Comparison of ENCODE assay signal across 10 cellular contexts in genomic region chr15:36612063-36612788, GRCh38. TPM values are rescaled to one million over a fixed set of nuclear protein-coding genes. Genes with fewer than 3 reads are reported as not detected.
DNase-seq lines count a peak whose midpoint lies in the region; ATAC-seq and TF ChIP-seq lines count a peak whose summit lies in the region.
"Had no signal": no experiment of that assay in that cellular context is flagged by ENCODE, and none has a peak within 500 bp of the region (broad histone marks: within the 10 kb centered on the region; RNA-seq: fewer than 3 reads in every experiment).

No MANE protein-coding gene starts in this region.

- H3K36me3 ChIP-seq in Caco-2 (ENCODE audit: control insufficient read depth, insufficient read depth, low read length) = no peaks in the 10 kb centered on the region
- H3K36me3 ChIP-seq in mesendoderm (ENCODE audit: control insufficient read depth, insufficient read depth, low read length) = no peaks in the 10 kb centered on the region

- H4K8ac ChIP-seq in mesendoderm (ENCODE audit: low read depth, low read length) = no peak overlapping the region

- no peaks in the 10 kb centered on the region for H3K36me3 Mint-ChIP-seq in Caco-2 (ENCODE audit: insufficient read depth, unreplicated experiment)

- no peaks in the 10 kb centered on the region for H3K27me3 ChIP-seq in Caco-2 (replicated peaks; ENCODE audit: control insufficient read depth, insufficient read depth, low read length)
- H3K27me3 ChIP-seq in mesendoderm (ENCODE audit: insufficient read depth, low read length, poor library complexity) = no peaks in the 10 kb centered on the region

- intact Hi-C loops in Caco-2 (cut with micrococcal nuclease; ENCODE audit: unreplicated experiment) = no loop called here

- H3K9me3 Mint-ChIP-seq in Caco-2 (ENCODE audit: unreplicated experiment) = no peaks in the 10 kb centered on the region

- H3K9ac ChIP-seq in mesendoderm (ENCODE audit: low read length) = no peak overlapping the region

- H3K4me1 Mint-ChIP-seq in Caco-2 (ENCODE audit: low read depth, unreplicated experiment) = no peaks in the 10 kb centered on the region

- WGBS in mesendoderm (ENCODE audit: extremely low coverage, insufficient coverage, low lambda C conversion rate) = no CpG with 5 or more reads among the region's 7 CpGs

- H3K56ac ChIP-seq in mesendoderm (ENCODE audit: low read length) = no peak overlapping the region

- H2BK5ac ChIP-seq in mesendoderm (ENCODE audit: low read length) = no peak overlapping the region

- peak overlapping the region; percentile 29 for H3K27ac Mint-ChIP-seq in Caco-2 (ENCODE audit: unreplicated experiment)

- no TSS peak for BruUV-seq in Caco-2 (replicated peaks; lab: Mats Ljungman, UMichigan)

- no peak overlapping the region for H3K4me3 ChIP-seq in Caco-2 (ENCODE audit: low read depth, low read length)
- H3K4me3 ChIP-seq in choroid plexus epithelial cell (ENCODE audit: low read depth, low read length) = no peak overlapping the region
- no peak overlapping the region for H3K4me3 ChIP-seq in mesendoderm (ENCODE audit: low read length)

- H3K4me3 Mint-ChIP-seq in Caco-2 (ENCODE audit: unreplicated experiment) = no peak overlapping the region

- DNase-seq in Caco-2 = no peak
- peak; percentile 77 for DNase-seq in LHCN-M2 (ENCODE audit: low read depth)
- DNase-seq in choroid plexus epithelial cell (ENCODE audit: low read depth) = peak; percentile 78
- peak; percentile 80 for DNase-seq in mesendoderm
- DNase-seq in SHP77 (lab: John Stamatoyannopoulos, UW) = no peak
- DNase-seq in D341Med (ENCODE audit: low spot score) = no peak
- no peak for DNase-seq in mesenteric fat pad (ENCODE audit: low spot score)
- DNase-seq: hypothalamus had no signal

- no peak overlapping the region for H3K27ac ChIP-seq in mesendoderm (ENCODE audit: low read depth, low read length)

- TF ChIP-seq CTCF in Caco-2 (IDR thresholded peaks at IDR 0.05; ENCODE audit: insufficient read depth in 1 of 2, low read depth in 1 of 2, low read length in 1 of 2, severe bottlenecking in 1 of 2, unreplicated experiment in 1 of 2) (no peak), choroid plexus epithelial cell (conservative IDR thresholded peaks at IDR 0.05; ENCODE audit: low read depth, low read length) (no peak)

- H3K79me1 ChIP-seq in mesendoderm (ENCODE audit: low read length) = peaks cover 1% of the 10 kb centered on the region

- H3K4ac ChIP-seq in mesendoderm (ENCODE audit: low read depth, low read length) = no peak overlapping the region

- H2AK5ac ChIP-seq in mesendoderm (ENCODE audit: low read length) = no peak overlapping the region

- CTCF ChIA-PET in Caco-2 (lab: Charles Lee) = no interaction called here

- H3K18ac ChIP-seq in mesendoderm (ENCODE audit: low read length) = no peak overlapping the region

- POLR2A ChIA-PET in Caco-2 (lab: Charles Lee) = no interaction called here

- H4K5ac ChIP-seq in mesendoderm (ENCODE audit: low read length) = no peak overlapping the region

- H3K4me1 ChIP-seq in Caco-2 = peaks cover 15% of the 10 kb centered on the region; the same call in 1 of the 2 replicates
- H3K4me1 ChIP-seq in mesendoderm (ENCODE audit: control insufficient read depth, low read depth, low read length) = peaks cover 5% of the 10 kb centered on the region

- H2BK15ac ChIP-seq in mesendoderm (replicated peaks; ENCODE audit: low read depth) = no peak overlapping the region

- no peaks in the 10 kb centered on the region for H3K9me3 ChIP-seq in Caco-2

- H3K79me2 ChIP-seq in mesendoderm (ENCODE audit: control insufficient read depth, insufficient read depth, low read length) = no peaks in the 10 kb centered on the region

- no peak for ATAC-seq in HG03432 (IDR thresholded peaks at IDR 0.05; ENCODE audit: unreplicated experiment)
- ATAC-seq: activated CD4-positive, CD25-positive, alpha-beta regulatory T cell treated with anti-CD3 and anti-CD28 coated beads, Interleukin-2, amount 50 U/mL, for 24 hours had no signal

- H3K27me3 Mint-ChIP-seq in Caco-2 (ENCODE audit: insufficient read depth, unreplicated experiment) = no peaks in the 10 kb centered on the region

- H2BK120ac ChIP-seq in mesendoderm (ENCODE audit: low read depth, low read length) = no peak overlapping the region

- H3K23ac ChIP-seq in mesendoderm (ENCODE audit: low read length) = no peak overlapping the region

- no peak overlapping the region for H3K4me2 ChIP-seq in mesendoderm (ENCODE audit: low read length)

RNA-seq across cellular contexts. Expression of gene CDIN1, which starts 32.8 kb away (rescaled TPM):
- 18.6 and 23.2 TPM in 2 replicates for total RNA-seq in Caco-2 (2022)
- 17.9 and 19.9 TPM in 2 replicates for total RNA-seq in LHCN-M2 (2014; rRNA removed)
- polyA plus RNA-seq in LHCN-M2 (2012) = 5.6 TPM
- 11.5 TPM for polyA plus RNA-seq in mesendoderm (2013, experiment 1 of 2)
- polyA plus RNA-seq in mesendoderm (2013, experiment 2 of 2) = 7.9 TPM
- total RNA-seq in mesenteric fat pad = 6.0 TPM

Comparison
In these comparisons a context has a peak if more than half of its experiments do, and no peak if none do; other contexts are left out.
1. DNase-seq: peak in LHCN-M2 (single experiment), choroid plexus epithelial cell (single experiment) and mesendoderm (single experiment); none in Caco-2 (0 of 2), SHP77 (0 of 2), D341Med (single experiment) and mesenteric fat pad (single experiment).